Comparison of ENCODE assay signal across 8 cellular contexts in genomic region chr3:183306798-183307671, GRCh38. TPM values are rescaled to one million over a fixed set of nuclear protein-coding genes. Genes with fewer than 3 reads are reported as not detected.
DNase-seq lines count a peak whose midpoint lies in the region; ATAC-seq and TF ChIP-seq lines count a peak whose summit lies in the region.

No MANE protein-coding gene starts in this region.

- H3K4me1 ChIP-seq in IMR-90 (ENCODE audit: control insufficient read depth, insufficient read depth, low read length) (peaks cover 5% of the 10 kb centered on the region), neural progenitor cell (no peaks in the 10 kb centered on the region), upper lobe of left lung (peaks cover 4 to 17% (median 10%) of the 10 kb centered on the region in 4 donors)

- H3K36me3 Mint-ChIP-seq in neural progenitor cell: no peaks in the 10 kb centered on the region

- H3K4me3 Mint-ChIP-seq in neural progenitor cell: no peak overlapping the region

- no peaks in the 10 kb centered on the region for H3F3A ChIP-seq in neural progenitor cell (ENCODE audit: low read depth)

- intact Hi-C loops in IMR-90 (cut with micrococcal nuclease): no loop called here

- no peak for TF ChIP-seq RAD21 in IMR-90 (IDR thresholded peaks at IDR 0.05; ENCODE audit: low read length)

- in situ Hi-C loops in IMR-90 (cut with MboI; ENCODE audit: low sequenced_read_pairs): no loop called here

- H3K27ac ChIP-seq in IMR-90 (ENCODE audit: insufficient read depth, low read length): no peak overlapping the region
- H3K27ac ChIP-seq in neural progenitor cell: no peak overlapping the region
- peak overlapping the region; percentile 61 to 79 (median 68) for H3K27ac ChIP-seq in upper lobe of left lung

- TF ChIP-seq POLR2A in IMR-90 (IDR thresholded peaks at IDR 0.05; ENCODE audit: low read depth, low read length) (no peak), upper lobe of left lung (IDR thresholded peaks at IDR 0.05) (peak in 1 of 4 donors; percentile 53)

- no peak overlapping the region for H3K9ac ChIP-seq in IMR-90 (ENCODE audit: low read depth, low read length)
- H3K9ac ChIP-seq in neural progenitor cell: no peak overlapping the region

- CTCF ChIA-PET in IMR-90 (lab: Yijun Ruan, JAX): interaction anchor here (0.6 kb wide), 1 partner anchor 540 kb away, joined by 3 read pairs; no protein-coding TSS in a partner anchor

- peak; percentile 18 for DNase-seq in AG08396 (ENCODE audit: low spot score)
- DNase-seq in IMR-90: peak; percentile 62
- peak; percentile 42 to 61 for DNase-seq in activated CD4-positive, alpha-beta T cell treated with anti-CD3 and anti-CD28 coated beads, Interleukin-2, amount 50 U/mL, for 48 hours
- no peak for DNase-seq in neural progenitor cell (ENCODE audit: low spot score)
- DNase-seq in upper lobe of left lung: peak; percentile 44 to 94
- no peak for DNase-seq in SK-N-DZ (ENCODE audit: low spot score)

- WGBS in IMR-90 (ENCODE audit: extremely low coverage in 2 of 2, insufficient read length in 1 of 2), 2 experiments: 20% methylated on average over 1 of the region's 9 CpGs; no CpG with 5 or more reads in 1 of the 2 experiments
- 44% methylated on average over 9 of the region's 9 CpGs for WGBS in upper lobe of left lung, 2 donors

- no peak overlapping the region for H4K91ac ChIP-seq in IMR-90 (ENCODE audit: insufficient read depth, low read depth, low read length)

- H3K4me1 Mint-ChIP-seq in neural progenitor cell: no peaks in the 10 kb centered on the region

- H4K8ac ChIP-seq in IMR-90 (ENCODE audit: low read depth in 2 of 2, low read length in 2 of 2): no peak overlapping the region

- ATAC-seq in GM19351 (IDR thresholded peaks at IDR 0.05; ENCODE audit: unreplicated experiment): peak; percentile 95
- peak; percentile 32; the same call in 1 of the 2 replicates for ATAC-seq in IMR-90 (ENCODE audit: low read depth)
- peak; percentile 88 for ATAC-seq in esophagus mucosa
- ATAC-seq in upper lobe of left lung (ENCODE audit: low FRiP score in 2 of 2): peak; percentile 93

- no peak overlapping the region for H3K18ac ChIP-seq in IMR-90 (ENCODE audit: low read depth, low read length)

- POLR2A ChIA-PET in IMR-90 (lab: Charles Lee; ENCODE audit: unreplicated experiment): no interaction called here

- peak overlapping the region; percentile 55 for H3K27ac Mint-ChIP-seq in neural progenitor cell

- no peaks in the 10 kb centered on the region for H3K36me3 ChIP-seq in IMR-90 (ENCODE audit: control insufficient read depth, insufficient read depth, low read length)
- H3K36me3 ChIP-seq in neural progenitor cell: no peaks in the 10 kb centered on the region
- H3K36me3 ChIP-seq in upper lobe of left lung: no peaks in the 10 kb centered on the region

- no peaks in the 10 kb centered on the region for H3K9me3 Mint-ChIP-seq in neural progenitor cell

- no peak for TF ChIP-seq CTCF in IMR-90 (conservative IDR thresholded peaks at IDR 0.05; ENCODE audit: low read depth, low read length)
- no peak for TF ChIP-seq CTCF in neural progenitor cell (IDR thresholded peaks at IDR 0.05)
- no peak for TF ChIP-seq CTCF in upper lobe of left lung (IDR thresholded peaks at IDR 0.05)

- H2BK15ac ChIP-seq in IMR-90 (ENCODE audit: low read depth, low read length): no peak overlapping the region

- peaks cover 2% of the 10 kb centered on the region; the same call in 1 of the 2 replicates for H3K9me1 ChIP-seq in IMR-90 (ENCODE audit: insufficient read depth, low read length)

- H2AK5ac ChIP-seq in IMR-90 (ENCODE audit: low read depth, low read length): no peak overlapping the region

- H2BK5ac ChIP-seq in IMR-90 (ENCODE audit: low read depth, low read length, poor library complexity, severe bottlenecking): no peak overlapping the region

- H2AFZ ChIP-seq in IMR-90 (replicated peaks; ENCODE audit: low read length, poor library complexity) (no peak overlapping the region), neural progenitor cell (replicated peaks) (no peak overlapping the region)

- no peak overlapping the region for H3K56ac ChIP-seq in IMR-90 (ENCODE audit: extremely low read depth, insufficient read depth, low read length)

- no peaks in the 10 kb centered on the region for H3K9me3 ChIP-seq in IMR-90 (ENCODE audit: control insufficient read depth, insufficient read depth, low read length)
- no peaks in the 10 kb centered on the region for H3K9me3 ChIP-seq in neural progenitor cell (ENCODE audit: low read depth)
- no peaks in the 10 kb centered on the region for H3K9me3 ChIP-seq in upper lobe of left lung

- no peak overlapping the region for H3K4ac ChIP-seq in IMR-90 (ENCODE audit: low read depth, low read length)

- H4K5ac ChIP-seq in IMR-90 (ENCODE audit: low read depth, low read length): no peak overlapping the region

- H4K20me1 ChIP-seq in IMR-90 (ENCODE audit: insufficient read depth, low read length): no peaks in the 10 kb centered on the region
- no peaks in the 10 kb centered on the region for H4K20me1 ChIP-seq in neural progenitor cell (ENCODE audit: low read depth)

- dilution Hi-C loops in IMR-90 (cut with HindIII; ENCODE audit: low sequenced_read_pairs, unreplicated experiment): no loop called here

- H3K23ac ChIP-seq in IMR-90 (ENCODE audit: low read depth, low read length): no peak overlapping the region

- no peak overlapping the region for H2AK9ac ChIP-seq in IMR-90 (replicated peaks; ENCODE audit: low read depth, low read length, poor library complexity)

- H3K4me3 ChIP-seq in IMR-90 (ENCODE audit: insufficient read depth, low read depth, low read length) (no peak overlapping the region), neural progenitor cell (no peak overlapping the region), upper lobe of left lung (no peak overlapping the region)

- H2BK20ac ChIP-seq in IMR-90 (ENCODE audit: low read depth, low read length): no peak overlapping the region

- no peaks in the 10 kb centered on the region for H3K79me1 ChIP-seq in IMR-90 (ENCODE audit: low read depth in 1 of 2, low read length in 2 of 2)

- H3K4me2 ChIP-seq in IMR-90 (ENCODE audit: low read depth, low read length): no peak overlapping the region
- no peak overlapping the region for H3K4me2 ChIP-seq in neural progenitor cell

- BruUV-seq in IMR-90 (replicated peaks; lab: Mats Ljungman, UMichigan): no TSS peak

- no peaks in the 10 kb centered on the region for H3K27me3 Mint-ChIP-seq in neural progenitor cell (ENCODE audit: insufficient read depth, low read depth)

- TF ChIP-seq EP300 in upper lobe of left lung (IDR thresholded peaks at IDR 0.05): peak in 1 of 4 donors; percentile 52

- H3K79me2 ChIP-seq in neural progenitor cell (ENCODE audit: low read depth): no peaks in the 10 kb centered on the region

- H3K27me3 ChIP-seq in IMR-90 (ENCODE audit: control insufficient read depth, insufficient read depth, low read length) (peaks cover 21% of the 10 kb centered on the region), neural progenitor cell (no peaks in the 10 kb centered on the region), upper lobe of left lung (no peaks in the 10 kb centered on the region)

- no peak overlapping the region for H3K14ac ChIP-seq in IMR-90 (replicated peaks; ENCODE audit: low read depth, low read length)

- H2BK120ac ChIP-seq in IMR-90 (ENCODE audit: low read depth, low read length): no peak overlapping the region

TF ChIP-seq in IMR-90, 13 proteins besides CTCF, POLR2A, EP300 and RAD21:
- TF ChIP-seq NFE2L2 (IDR thresholded peaks at IDR 0.05; ENCODE audit: low read depth, low read length) (no peak), MAFK (IDR thresholded peaks at IDR 0.05; ENCODE audit: low read depth, low read length) (peak; percentile 28; the same call in 1 of the 2 replicates)

RNA-seq across cellular contexts. Expression of gene B3GNT5, which starts 54.0 kb away (rescaled TPM):
- total RNA-seq in IMR-90 (2012; rRNA removed): 3.4 and 4.4 TPM in 2 replicates
- polyA plus RNA-seq in IMR-90 (2012; rRNA removed): 1.4 and 1.6 TPM in 2 replicates
- 0.33 and 0.35 TPM in 2 replicates for polyA plus RNA-seq in IMR-90 (2012; cell fraction: cytosol; rRNA removed)
- 0.21 and 1.7 TPM in 2 replicates for polyA plus RNA-seq in IMR-90 (2012; cell fraction: nucleus; rRNA removed; ENCODE audit: low replicate concordance)
- 70.7 TPM for total RNA-seq in esophagus mucosa
- total RNA-seq in neural progenitor cell (ENCODE audit: low replicate concordance): 9.0 and 14.1 TPM in 2 replicates
- 10 to 100 TPM; 15.7 to 44.5 (median 28.3) TPM for total RNA-seq in upper lobe of left lung
- 11.9 and 12.0 TPM in 2 replicates for polyA plus RNA-seq in SK-N-DZ (2014; cell fraction: cytosol; rRNA removed)
- 7.5 and 8.6 TPM in 2 replicates for polyA plus RNA-seq in SK-N-DZ (2014; cell fraction: nucleus; rRNA removed)

Comparison
In these comparisons a context has a peak if more than half of its experiments do, and no peak if none do; other contexts are left out.
1. DNase-seq: peak in AG08396 (single experiment), IMR-90 (single experiment), activated CD4-positive, alpha-beta T cell treated with anti-CD3 and anti-CD28 coated beads, Interleukin-2, amount 50 U/mL, for 48 hours (2 of 2) and upper lobe of left lung (2 of 2); none in neural progenitor cell (single experiment) and SK-N-DZ (single experiment).
2. ATAC-seq: peak in every context shown above with its lines; median percentile 95 in GM19351; 93 in upper lobe of left lung; 88 in esophagus mucosa; 32 in IMR-90.
3. H3K27ac ChIP-seq: peak in upper lobe of left lung (4 of 4); none in IMR-90 (single experiment) and neural progenitor cell (single experiment).